Comparison of ENCODE assay signal across 1 cellular context in genomic region chr19:1690570-1691307, GRCh38.
TF ChIP-seq lines count a peak whose summit lies in the region.

No MANE protein-coding gene starts in this region.

TF ChIP-seq in K562, 482 proteins besides CTCF, POLR2A, EP300 and RAD21 (continued from another document):
- TF ChIP-seq PKNOX1 (IDR thresholded peaks at IDR 0.05) = 0 out of 2 replicates have a peak, but pooled peaks have one; percentile 24
- TF ChIP-seq ZNF511 (CRISPR knock-in tag; IDR thresholded peaks at IDR 0.05) = no peak
TF ChIP-seq in K562: peak in this region for 40.
